Comparison of ENCODE assay signal across 8 cellular contexts in genomic region chr9:34252670-34253459, GRCh38.
DNase-seq lines count a peak whose midpoint lies in the region; ATAC-seq lines count a peak whose summit lies in the region.

No MANE protein-coding gene starts in this region.

- intact Hi-C loops in CD4-positive, alpha-beta memory T cell (cut with micrococcal nuclease): loop anchor here (1.0 to 2.0 kb wide), 4 partner anchors 74 to 242 kb away; partner anchors contain the start of genes DCAF12 and UBAP1
- intact Hi-C loops in naive thymus-derived CD4-positive, alpha-beta T cell (cut with micrococcal nuclease): loop anchor here (1.0 to 5.0 kb wide), 6 partner anchors 74 to 438 kb away; partner anchors contain the start of genes DCAF12 (in 2 of the 2), UBAP1 (in 2 of the 2), KIF24 (in 1 of the 2) and NUDT2 (in 1 of the 2)

- peaks cover 4 to 20% (median 11%) of the 10 kb centered on the region in 4 donors for H3K4me1 Mint-ChIP-seq in CD4-positive, alpha-beta memory T cell
- peaks cover 9 to 21% (median 17%) of the 10 kb centered on the region in 7 donors for H3K4me1 Mint-ChIP-seq in naive thymus-derived CD4-positive, alpha-beta T cell
- H3K4me1 Mint-ChIP-seq in stimulated activated effector memory CD8-positive, alpha-beta T cell treated with anti-CD3 and anti-CD28 coated beads, Interleukin-12 subunit alpha, Interleukin-12 subunit beta, amount 100 ng/mL, for 72 hours: no peaks in the 10 kb centered on the region

- H3K36me3 Mint-ChIP-seq in CD4-positive, alpha-beta memory T cell: peaks cover 23 to 53% of the 10 kb centered on the region in 2 donors
- peaks cover 0 to 26% (median 2%) of the 10 kb centered on the region in 5 donors for H3K36me3 Mint-ChIP-seq in naive thymus-derived CD4-positive, alpha-beta T cell
- H3K36me3 Mint-ChIP-seq in stimulated activated effector memory CD8-positive, alpha-beta T cell treated with anti-CD3 and anti-CD28 coated beads, Interleukin-12 subunit alpha, Interleukin-12 subunit beta, amount 100 ng/mL, for 72 hours: peaks cover 72% of the 10 kb centered on the region

- CTCF ChIA-PET in CD4-positive, alpha-beta memory T cell (lab: Charles Lee; ENCODE audit: partially characterized antibody): interaction anchor here (0.6 to 7.4 kb wide), 33 partner anchors 10 to 629 kb away, joined by 3 to 54 read pairs (median 4); partner anchors contain the start of genes MYORG and UBAP1
- CTCF ChIA-PET in naive thymus-derived CD4-positive, alpha-beta T cell (lab: Charles Lee): interaction anchor here (0.6 to 1.2 kb wide), 6 partner anchors 12 to 129 kb away, joined by 3 to 4 read pairs (median 3); partner anchors contain the start of gene UBAP1

- peak overlapping the region; percentile 9 to 78 (median 74) for H3K27ac Mint-ChIP-seq in CD4-positive, alpha-beta memory T cell
- H3K27ac Mint-ChIP-seq in naive thymus-derived CD4-positive, alpha-beta T cell: peak overlapping the region in 7 of 9 donors; percentile 15 to 69 (median 46)
- H3K27ac Mint-ChIP-seq in stimulated activated effector memory CD8-positive, alpha-beta T cell treated with anti-CD3 and anti-CD28 coated beads, Interleukin-12 subunit alpha, Interleukin-12 subunit beta, amount 100 ng/mL, for 72 hours: peak overlapping the region; percentile 67

- ATAC-seq in esophagus mucosa: peak; percentile 8
- peak; percentile 85 for ATAC-seq in naive thymus-derived CD4-positive, alpha-beta T cell
- peak; percentile 69 for ATAC-seq in stimulated activated effector memory CD8-positive, alpha-beta T cell treated with anti-CD3 and anti-CD28 coated beads, Interleukin-12 subunit alpha, Interleukin-12 subunit beta, amount 100 ng/mL, for 72 hours
- ATAC-seq in GM21825 (IDR thresholded peaks at IDR 0.05; ENCODE audit: unreplicated experiment): no peak

- H3K4me3 ChIP-seq in CD4-positive, alpha-beta memory T cell (ENCODE audit: low read length in 2 of 2): no peak overlapping the region
- no peak overlapping the region for H3K4me3 ChIP-seq in naive thymus-derived CD4-positive, alpha-beta T cell (ENCODE audit: low read length)

- H3K9me3 ChIP-seq in CD4-positive, alpha-beta memory T cell (ENCODE audit: control insufficient read depth in 1 of 2, low read length in 2 of 2): no peaks in the 10 kb centered on the region
- no peaks in the 10 kb centered on the region for H3K9me3 ChIP-seq in naive thymus-derived CD4-positive, alpha-beta T cell (ENCODE audit: control insufficient read depth in 2 of 3, low read length in 3 of 3)

- no peaks in the 10 kb centered on the region for H3K9me3 Mint-ChIP-seq in CD4-positive, alpha-beta memory T cell
- peaks cover 0 to 2% (median 0%) of the 10 kb centered on the region in 11 donors for H3K9me3 Mint-ChIP-seq in naive thymus-derived CD4-positive, alpha-beta T cell
- no peaks in the 10 kb centered on the region for H3K9me3 Mint-ChIP-seq in stimulated activated effector memory CD8-positive, alpha-beta T cell treated with anti-CD3 and anti-CD28 coated beads, Interleukin-12 subunit alpha, Interleukin-12 subunit beta, amount 100 ng/mL, for 72 hours

- no peak overlapping the region for H3K27ac ChIP-seq in CD4-positive, alpha-beta memory T cell (ENCODE audit: low read depth, low read length)
- no peak overlapping the region for H3K27ac ChIP-seq in naive thymus-derived CD4-positive, alpha-beta T cell (ENCODE audit: low read depth, low read length)

- H3K27me3 Mint-ChIP-seq in CD4-positive, alpha-beta memory T cell: no peaks in the 10 kb centered on the region
- H3K27me3 Mint-ChIP-seq in naive thymus-derived CD4-positive, alpha-beta T cell: no peaks in the 10 kb centered on the region

- POLR2A ChIA-PET in CD4-positive, alpha-beta memory T cell (lab: Charles Lee; ENCODE audit: partially characterized antibody): interaction anchor here (0.9 to 1.2 kb wide), 3 partner anchors 15 to 127 kb away, joined by 3 to 5 read pairs (median 3); no protein-coding TSS in a partner anchor
- POLR2A ChIA-PET in naive thymus-derived CD4-positive, alpha-beta T cell (lab: Charles Lee): no interaction called here

- H3K4me3 Mint-ChIP-seq in CD4-positive, alpha-beta memory T cell: no peak overlapping the region
- no peak overlapping the region for H3K4me3 Mint-ChIP-seq in naive thymus-derived CD4-positive, alpha-beta T cell
- no peak overlapping the region for H3K4me3 Mint-ChIP-seq in stimulated activated effector memory CD8-positive, alpha-beta T cell treated with anti-CD3 and anti-CD28 coated beads, Interleukin-12 subunit alpha, Interleukin-12 subunit beta, amount 100 ng/mL, for 72 hours

- H3K27me3 ChIP-seq in CD4-positive, alpha-beta memory T cell (ENCODE audit: insufficient read depth, low read length): no peaks in the 10 kb centered on the region
- H3K27me3 ChIP-seq in naive thymus-derived CD4-positive, alpha-beta T cell (ENCODE audit: control insufficient read depth in 2 of 2, insufficient read depth in 2 of 2, low read length in 2 of 2): no peaks in the 10 kb centered on the region

- DNase-seq in CD4-positive, alpha-beta memory T cell: peak; percentile 36 to 65 (median 62)
- DNase-seq in H4 (ENCODE audit: low spot score) (peak; percentile 57), NOMO-1 (lab: John Stamatoyannopoulos, UW; ENCODE audit: unreplicated experiment in 2 of 2) (peak; percentile 38 to 70)
- peak; percentile 71 for DNase-seq in activated CD8-positive, alpha-beta memory T cell treated with anti-CD3 and anti-CD28 coated beads, Interleukin-2, amount 50 U/mL, for 4 hours
- DNase-seq in naive thymus-derived CD4-positive, alpha-beta T cell: peak; percentile 38 to 70 (median 56)
- peak; percentile 68 for DNase-seq in stimulated activated effector memory CD8-positive, alpha-beta T cell treated with anti-CD3 and anti-CD28 coated beads, Interleukin-12 subunit alpha, Interleukin-12 subunit beta, amount 100 ng/mL, for 72 hours (ENCODE audit: low spot score in 2 of 2)

- H3K4me1 ChIP-seq in CD4-positive, alpha-beta memory T cell (ENCODE audit: insufficient read depth, low read length): peaks cover 13% of the 10 kb centered on the region
- H3K4me1 ChIP-seq in naive thymus-derived CD4-positive, alpha-beta T cell (ENCODE audit: control insufficient read depth in 2 of 2, insufficient read depth in 2 of 2, low read length in 2 of 2): peaks cover 0 to 6% of the 10 kb centered on the region in 2 donors

- H3K36me3 ChIP-seq in CD4-positive, alpha-beta memory T cell (ENCODE audit: insufficient read depth, low read length): peaks cover 48% of the 10 kb centered on the region
- peaks cover 0 to 50% (median 8%) of the 10 kb centered on the region in 3 experiments for H3K36me3 ChIP-seq in naive thymus-derived CD4-positive, alpha-beta T cell (ENCODE audit: control insufficient read depth in 2 of 3, insufficient read depth in 3 of 3, low read length in 3 of 3)
